Comparison of ENCODE assay signal across 1 cellular context in genomic region chr6:111580826-111581505, GRCh38.
TF ChIP-seq lines count a peak whose summit lies in the region.

No MANE protein-coding gene starts in this region.

TF ChIP-seq in GM23338, 12 proteins besides CTCF, POLR2A, EP300 and RAD21 (continued from another document):
- TF ChIP-seq REST (IDR thresholded peaks at IDR 0.05; ENCODE audit: unreplicated experiment) (no peak), ZNF331 (CRISPR knock-in tag; IDR thresholded peaks at IDR 0.05; ENCODE audit: low read depth) (no peak), EZH2phosphoT487 (IDR thresholded peaks at IDR 0.05; ENCODE audit: unreplicated experiment) (no peak), JUNB (IDR thresholded peaks at IDR 0.05; ENCODE audit: unreplicated experiment) (no peak), ZNF114 (CRISPR knock-in tag; IDR thresholded peaks at IDR 0.05) (no peak), CREB1 (CRISPR knock-in tag; IDR thresholded peaks at IDR 0.05; ENCODE audit: low read depth) (no peak)
